In the genomic region with DNA sequence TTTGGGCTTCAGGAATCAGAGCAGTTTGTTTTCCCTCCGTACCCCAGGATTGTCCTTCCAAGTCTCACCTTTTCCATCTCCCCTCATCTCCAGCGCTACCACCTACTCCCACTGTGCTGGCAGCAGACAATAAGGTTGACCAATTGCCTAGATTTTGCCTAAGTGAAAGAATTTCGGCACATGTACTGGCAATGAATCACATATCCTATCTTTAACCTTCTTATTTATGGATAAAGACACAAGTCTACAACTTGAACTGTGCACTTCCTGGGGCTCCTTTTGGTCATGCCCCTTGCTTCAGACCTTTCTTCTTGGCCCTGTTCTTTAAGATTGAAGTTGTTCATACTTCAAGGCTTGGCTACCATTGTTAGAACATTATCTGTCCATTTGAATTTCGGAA, we compare ENCODE assay signal across 28 cellular contexts.
DNase-seq lines count a peak whose midpoint lies in the region; ATAC-seq and TF ChIP-seq lines count a peak whose summit lies in the region.
"Had no signal": no experiment of that assay in that cellular context is flagged by ENCODE, and none has a peak within 500 bp of the region (broad histone marks: within the 10 kb centered on the region; RNA-seq: fewer than 3 reads in every experiment).

No MANE protein-coding gene starts in this region.

- no peak overlapping the region for H2AK5ac ChIP-seq in H9 (ENCODE audit: insufficient read length, low read length)

- no peak overlapping the region for H3K56ac ChIP-seq in H9 (ENCODE audit: insufficient read length, low read depth, low read length)

- no peak overlapping the region for H4K91ac ChIP-seq in H9 (ENCODE audit: insufficient read length, low read depth, low read length)

- H2BK15ac ChIP-seq in H9 (ENCODE audit: low read depth, low read length), result no peak overlapping the region

- H3K23ac ChIP-seq in H9 (ENCODE audit: insufficient read length, low read depth, low read length), result no peak overlapping the region

- H3K4me3 Mint-ChIP-seq in activated T-cell treated with anti-CD3 and anti-CD28 coated beads, Interleukin-2, amount 50 U/mL, for 24 hours, result no peak overlapping the region
- no peak overlapping the region for H3K4me3 Mint-ChIP-seq in H9
- no peak overlapping the region for H3K4me3 Mint-ChIP-seq in central memory CD8-positive, alpha-beta T cell
- no peak overlapping the region for H3K4me3 Mint-ChIP-seq in nephron progenitor cell
- H3K4me3 Mint-ChIP-seq: B cell; naive B cell; stimulated activated naive B cell treated with anti-CD40 and anti-IgM and Interleukin-4, amounts not matched to agents 10 μg/mL and 1 μg/mL and 100 μg/mL, for 72 hours had no signal

- TF ChIP-seq CTCF in H9 (conservative IDR thresholded peaks at IDR 0.05) (no peak), nephron progenitor cell (IDR thresholded peaks at IDR 0.05) (no peak)

- H4K8ac ChIP-seq in H9 (replicated peaks; ENCODE audit: insufficient read length, low read depth, low read length), result no peak overlapping the region

- H3K14ac ChIP-seq in H9 (ENCODE audit: insufficient read depth, low read length), result no peak overlapping the region

- peaks cover 2% of the 10 kb centered on the region for H3K79me1 ChIP-seq in H9 (ENCODE audit: insufficient read depth, low read depth, low read length, poor library complexity, severe bottlenecking)

- H3K27ac ChIP-seq in H9 (ENCODE audit: insufficient read length, low read depth, low read length), result no peak overlapping the region
- H3K27ac ChIP-seq: heart right ventricle, right atrium auricular region, suprapubic skin had no signal

- no peaks in the 10 kb centered on the region for H3K23me2 ChIP-seq in H9 (ENCODE audit: insufficient read length, low read depth, low read length, poor library complexity, severe bottlenecking)

- peaks cover 99% of the 10 kb centered on the region for H3K36me3 Mint-ChIP-seq in activated T-cell treated with anti-CD3 and anti-CD28 coated beads, Interleukin-2, amount 50 U/mL, for 24 hours (ENCODE audit: low read depth)
- H3K36me3 Mint-ChIP-seq in H9 (ENCODE audit: insufficient read depth in 1 of 3, low read depth in 3 of 3) (peaks cover 20 to 64% (median 64%) of the 10 kb centered on the region in 3 experiments; a peak in 6 of 7 replicates), nephron progenitor cell (ENCODE audit: low read depth) (peaks cover 65% of the 10 kb centered on the region)
- peaks cover 47% of the 10 kb centered on the region for H3K36me3 Mint-ChIP-seq in central memory CD8-positive, alpha-beta T cell (ENCODE audit: insufficient read depth)

- no peak for DNase-seq in activated T-cell treated with anti-CD3 and anti-CD28 coated beads, Interleukin-2, amount 50 U/mL, for 24 hours
- DNase-seq in activated T-cell treated with anti-CD3 and anti-CD28 coated beads for 4 hours (no peak), H9 (no peak), nephron progenitor cell (no peak), NCI-H1436 (lab: John Stamatoyannopoulos, UW) (no peak)
- DNase-seq in central memory CD8-positive, alpha-beta T cell (ENCODE audit: low spot score in 2 of 2), result no peak
- DNase-seq: activated CD4-positive, alpha-beta T cell treated with anti-CD3 and anti-CD28 coated beads, Interleukin-2, amount 50 U/mL, for 4 hours; activated effector memory CD4-positive, alpha-beta T cell treated with anti-CD3 and anti-CD28 coated beads, Interleukin-2, amount 50 U/mL, for 16 hours; aorta; central memory CD4-positive, alpha-beta T cell; DMS79 treated with DMSO at 0.1 percent for 48 hours; heart right ventricle; left cardiac atrium; mesendoderm; naive B cell; NCI-H2081 treated with DMSO at 0.1 percent for 48 hours; NCI-H446; OCI-M1; stimulated activated CD4-positive, alpha-beta T cell treated with anti-CD3 and anti-CD28 coated beads, Interleukin-4, amount 100 ng/mL, for 1 hour; stimulated activated naive B cell treated with anti-CD40 and anti-IgM and Interleukin-4, amounts not matched to agents 10 μg/mL and 1 μg/mL and 100 μg/mL, for 72 hours; T-helper 9 cell had no signal

- H3K79me2 ChIP-seq in H9 (ENCODE audit: insufficient read depth, low read length), result no peaks in the 10 kb centered on the region

- no peak for ATAC-seq in central memory CD8-positive, alpha-beta T cell (replicated peaks; ENCODE audit: extremely low read depth, poor library complexity, severe bottlenecking)
- ATAC-seq in GM18520 (IDR thresholded peaks at IDR 0.05; ENCODE audit: unreplicated experiment) (no peak), GM18870 (IDR thresholded peaks at IDR 0.05; ENCODE audit: unreplicated experiment) (no peak)
- ATAC-seq: GM12878; heart right ventricle; left cardiac atrium; Right ventricle myocardium inferior; stimulated activated naive B cell treated with anti-CD40 and anti-IgM and Interleukin-4, amounts not matched to agents 10 μg/mL and 1 μg/mL and 100 μg/mL, for 72 hours had no signal

- no peaks in the 10 kb centered on the region for H4K20me1 ChIP-seq in H9 (ENCODE audit: control insufficient read depth, insufficient read depth, insufficient read length)

- no peaks in the 10 kb centered on the region for H3K9me3 Mint-ChIP-seq in activated T-cell treated with anti-CD3 and anti-CD28 coated beads, Interleukin-2, amount 50 U/mL, for 24 hours
- H3K9me3 Mint-ChIP-seq in H9 (no peaks in the 10 kb centered on the region), nephron progenitor cell (no peaks in the 10 kb centered on the region)
- no peaks in the 10 kb centered on the region for H3K9me3 Mint-ChIP-seq in central memory CD8-positive, alpha-beta T cell
- H3K9me3 Mint-ChIP-seq: naive B cell; stimulated activated naive B cell treated with anti-CD40 and anti-IgM and Interleukin-4, amounts not matched to agents 10 μg/mL and 1 μg/mL and 100 μg/mL, for 72 hours had no signal

- H2BK20ac ChIP-seq in H9 (ENCODE audit: low read depth, low read length, poor library complexity, severe bottlenecking), result no peak overlapping the region

- H3K4ac ChIP-seq in H9 (ENCODE audit: low read depth, low read length), result no peak overlapping the region

- H3K9me3 ChIP-seq in H9 (ENCODE audit: control insufficient read depth, low read depth, low read length), result no peaks in the 10 kb centered on the region
- H3K9me3 ChIP-seq: heart right ventricle, right atrium auricular region, suprapubic skin had no signal

- no peak overlapping the region for H3K18ac ChIP-seq in H9 (ENCODE audit: insufficient read length, low read depth, low read length)

- H4K5ac ChIP-seq in H9 (ENCODE audit: insufficient read length, low read depth, low read length), result no peak overlapping the region

- no peak overlapping the region for H2BK5ac ChIP-seq in H9 (ENCODE audit: insufficient read length, low read length)

- H2BK12ac ChIP-seq in H9 (ENCODE audit: insufficient read length, low read depth, low read length), result no peak overlapping the region

- no peaks in the 10 kb centered on the region for H3K27me3 ChIP-seq in H9 (ENCODE audit: insufficient read depth, low read length)
- H3K27me3 ChIP-seq: heart right ventricle, right atrium auricular region, suprapubic skin had no signal

- H2AFZ ChIP-seq in H9 (ENCODE audit: low read length), result no peak overlapping the region

- no peak overlapping the region for H3K4me2 ChIP-seq in H9 (ENCODE audit: insufficient read depth, insufficient read length, low read length)

- peaks cover 3% of the 10 kb centered on the region for H3K4me1 Mint-ChIP-seq in activated T-cell treated with anti-CD3 and anti-CD28 coated beads, Interleukin-2, amount 50 U/mL, for 24 hours (ENCODE audit: low read depth)
- H3K4me1 Mint-ChIP-seq in H9, result no peaks in the 10 kb centered on the region
- peaks cover 29% of the 10 kb centered on the region for H3K4me1 Mint-ChIP-seq in central memory CD8-positive, alpha-beta T cell
- peaks cover 15% of the 10 kb centered on the region for H3K4me1 Mint-ChIP-seq in nephron progenitor cell

- no peaks in the 10 kb centered on the region for H3K4me1 ChIP-seq in H9 (ENCODE audit: insufficient read depth, low read length)
- H3K4me1 ChIP-seq: right atrium auricular region, suprapubic skin had no signal

- WGBS in H9 (ENCODE audit: extremely low coverage, insufficient read length, low lambda C conversion rate), result no CpG with 5 or more reads among the region's 4 CpGs

- H3K9ac ChIP-seq in H9 (ENCODE audit: extremely low read depth, insufficient read length, low read length), result no peak overlapping the region

- no peak overlapping the region for H3T11ph ChIP-seq in H9 (ENCODE audit: low read length)

- no peaks in the 10 kb centered on the region for H3K27me3 Mint-ChIP-seq in activated T-cell treated with anti-CD3 and anti-CD28 coated beads, Interleukin-2, amount 50 U/mL, for 24 hours
- H3K27me3 Mint-ChIP-seq in H9 (ENCODE audit: low read depth) (no peaks in the 10 kb centered on the region), nephron progenitor cell (ENCODE audit: low read depth, poor library complexity) (no peaks in the 10 kb centered on the region)
- no peaks in the 10 kb centered on the region for H3K27me3 Mint-ChIP-seq in central memory CD8-positive, alpha-beta T cell
- H3K27me3 Mint-ChIP-seq: B cell; naive B cell; stimulated activated naive B cell treated with anti-CD40 and anti-IgM and Interleukin-4, amounts not matched to agents 10 μg/mL and 1 μg/mL and 100 μg/mL, for 72 hours had no signal

- no peak overlapping the region for H2BK120ac ChIP-seq in H9 (ENCODE audit: low read depth, low read length, poor library complexity, severe bottlenecking)

- peak overlapping the region; percentile 27 for H3K27ac Mint-ChIP-seq in activated T-cell treated with anti-CD3 and anti-CD28 coated beads, Interleukin-2, amount 50 U/mL, for 24 hours
- H3K27ac Mint-ChIP-seq in H9 (peak overlapping the region in 2 of 3 experiments; percentile 23 to 50; a peak in 1 of 7 replicates), nephron progenitor cell (peak overlapping the region; percentile 6)
- H3K27ac Mint-ChIP-seq in central memory CD8-positive, alpha-beta T cell (ENCODE audit: low read depth), result peak overlapping the region; percentile 73
- H3K27ac Mint-ChIP-seq: B cell had no signal

Comparison
In these comparisons a context has a peak if more than half of its experiments do, and no peak if none do; other contexts are left out.
1. H3K27ac Mint-ChIP-seq: peak in every context shown above with its lines; median percentile 73 in central memory CD8-positive, alpha-beta T cell; 36 in H9; 27 in activated T-cell treated with anti-CD3 and anti-CD28 coated beads, Interleukin-2, amount 50 U/mL, for 24 hours; 6 in nephron progenitor cell.